Comparison of ENCODE assay signal across 9 cellular contexts in the genomic region with DNA sequence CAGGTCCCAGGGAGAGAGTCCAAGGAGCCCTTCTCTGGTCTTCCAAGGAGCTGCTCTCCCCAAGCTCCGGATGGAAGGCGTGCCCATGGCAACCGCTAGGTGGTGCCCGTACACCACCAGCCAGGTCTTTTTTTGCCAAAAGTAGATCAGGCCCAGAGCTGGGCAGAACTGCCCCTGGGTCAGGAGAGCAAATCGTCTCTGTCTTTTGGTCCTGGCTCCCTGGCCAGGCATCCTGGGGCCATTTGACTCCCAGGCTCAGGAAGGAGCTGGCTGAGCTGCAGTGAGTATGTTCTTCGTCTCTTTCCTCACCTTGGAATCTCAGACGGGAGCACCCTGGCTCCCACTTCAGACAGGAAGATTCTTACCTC. TPM values are rescaled to one million over a fixed set of nuclear protein-coding genes. Genes with fewer than 3 reads are reported as not detected.
A peak's percentile ranks its signal among the peaks of the same experiment; 100 is the strongest.
DNase-seq lines count a peak whose midpoint lies in the region; ATAC-seq lines count a peak whose summit lies in the region.
"Had no signal": no experiment of that assay in that cellular context is flagged by ENCODE, and none has a peak within 500 bp of the region (broad histone marks: within the 10 kb centered on the region; RNA-seq: fewer than 3 reads in every experiment).

No MANE protein-coding gene starts in this region.

- CTCF ChIA-PET in activated CD4-positive, alpha-beta memory T cell treated with anti-CD3 and anti-CD28 coated beads, Interleukin-2, amount 10 ng/mL, durations not matched to agents 7 days and 5 days (lab: Charles Lee), result interaction anchor here (0.6 to 10.1 kb wide), 37 partner anchors 9 to 396 kb away, joined by 3 to 336 read pairs (median 6); partner anchors contain the start of gene NECTIN2

- peak; percentile 79 for DNase-seq in GDM1 (lab: John Stamatoyannopoulos, UW)
- DNase-seq in NCI-H774 (lab: John Stamatoyannopoulos, UW), result peak; percentile 33
- DNase-seq in activated CD4-positive, alpha-beta memory T cell treated with anti-CD3 and anti-CD28 coated beads, Interleukin-2, amount 10 ng/mL, durations not matched to agents 7 days and 5 days, result peak; percentile 85
- DNase-seq in ecto neural progenitor cell (ENCODE audit: low spot score), result peak; percentile 87
- DNase-seq in medulla oblongata (ENCODE audit: extremely low spot score), result peak; percentile 81
- DNase-seq in stimulated activated CD4-positive, alpha-beta T cell treated with anti-CD3 and anti-CD28 coated beads, TNF-alpha, amount 100 ng/mL, for 4 hours (ENCODE audit: low read depth in 3 of 3), result peak; percentile 55 to 69 (median 59)
- no peak for DNase-seq in NCI-H1048 (lab: John Stamatoyannopoulos, UW)

- peak overlapping the region; percentile 18 for H3K4me3 Mint-ChIP-seq in activated CD4-positive, alpha-beta memory T cell treated with anti-CD3 and anti-CD28 coated beads, Interleukin-2, amount 10 ng/mL, durations not matched to agents 7 days and 5 days

- no peak overlapping the region for H3K27ac Mint-ChIP-seq in activated CD4-positive, alpha-beta memory T cell treated with anti-CD3 and anti-CD28 coated beads, Interleukin-2, amount 10 ng/mL, durations not matched to agents 7 days and 5 days

- H3K4me1 Mint-ChIP-seq in activated CD4-positive, alpha-beta memory T cell treated with anti-CD3 and anti-CD28 coated beads, Interleukin-2, amount 10 ng/mL, durations not matched to agents 7 days and 5 days, result peaks cover 58% of the 10 kb centered on the region

- peak; percentile 63 for ATAC-seq in HG03103 (IDR thresholded peaks at IDR 0.05; ENCODE audit: low read depth, unreplicated experiment)

- no peaks in the 10 kb centered on the region for H3K27me3 Mint-ChIP-seq in activated CD4-positive, alpha-beta memory T cell treated with anti-CD3 and anti-CD28 coated beads, Interleukin-2, amount 10 ng/mL, durations not matched to agents 7 days and 5 days

- no peaks in the 10 kb centered on the region for H3K36me3 Mint-ChIP-seq in activated CD4-positive, alpha-beta memory T cell treated with anti-CD3 and anti-CD28 coated beads, Interleukin-2, amount 10 ng/mL, durations not matched to agents 7 days and 5 days (ENCODE audit: low read depth)

- POLR2A ChIA-PET in activated CD4-positive, alpha-beta memory T cell treated with anti-CD3 and anti-CD28 coated beads, Interleukin-2, amount 10 ng/mL, durations not matched to agents 7 days and 5 days (lab: Charles Lee), result interaction anchor here (0.9 to 5.2 kb wide), 10 partner anchors 9 to 48 kb away, joined by 3 to 84 read pairs (median 5); no protein-coding TSS in a partner anchor

- H3K9me3 Mint-ChIP-seq in activated CD4-positive, alpha-beta memory T cell treated with anti-CD3 and anti-CD28 coated beads, Interleukin-2, amount 10 ng/mL, durations not matched to agents 7 days and 5 days, result no peaks in the 10 kb centered on the region

RNA-seq across cellular contexts. Expression of gene BCL3, which starts 24.6 kb away (rescaled TPM):
- total RNA-seq in activated CD4-positive, alpha-beta memory T cell treated with anti-CD3 and anti-CD28 coated beads, Interleukin-2, amount 10 ng/mL, durations not matched to agents 7 days and 5 days, result 10 to 100 TPM; 63.4 to 66.6 TPM

RNA-seq across cellular contexts. Expression of gene CEACAM16, which starts 25.0 kb away (rescaled TPM):
- total RNA-seq in activated CD4-positive, alpha-beta memory T cell treated with anti-CD3 and anti-CD28 coated beads, Interleukin-2, amount 10 ng/mL, durations not matched to agents 7 days and 5 days, result not detected
- total RNA-seq: mononuclear cell had no signal

RNA-seq across cellular contexts. Expression of gene CEACAM19, which starts 52.7 kb away (rescaled TPM):
- total RNA-seq in activated CD4-positive, alpha-beta memory T cell treated with anti-CD3 and anti-CD28 coated beads, Interleukin-2, amount 10 ng/mL, durations not matched to agents 7 days and 5 days, result under 1 TPM in 1 of 2 experiments, not detected in 1; 0.30 TPM

RNA-seq across cellular contexts. Expression of gene CBLC, which starts 53.8 kb away (rescaled TPM):
- total RNA-seq in activated CD4-positive, alpha-beta memory T cell treated with anti-CD3 and anti-CD28 coated beads, Interleukin-2, amount 10 ng/mL, durations not matched to agents 7 days and 5 days, result not detected
- total RNA-seq: mononuclear cell had no signal
